In the genomic region with DNA sequence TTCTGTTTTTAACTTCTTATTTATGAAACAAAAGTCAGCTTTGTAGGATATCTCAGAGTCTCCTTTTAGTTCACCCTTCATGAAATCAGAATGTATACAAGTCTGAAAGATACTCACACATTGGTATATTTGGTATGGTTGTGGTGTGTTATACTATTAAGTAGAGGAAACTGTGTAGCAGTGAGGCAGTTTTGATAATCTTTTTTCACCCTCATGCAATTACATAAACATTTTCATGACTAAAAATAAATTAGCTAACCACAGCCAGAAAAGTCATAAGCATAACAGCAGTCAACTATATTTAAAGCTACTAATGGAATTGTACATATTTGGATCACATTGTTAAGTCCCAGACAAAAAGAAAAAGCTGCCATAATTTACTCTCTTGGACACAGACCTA, we compare ENCODE assay signal across 15 cellular contexts.
"Had no signal": no experiment of that assay in that cellular context is flagged by ENCODE, and none has a peak within 500 bp of the region (broad histone marks: within the 10 kb centered on the region; RNA-seq: fewer than 3 reads in every experiment).

No MANE protein-coding gene starts in this region.

- H3K4me1 ChIP-seq: transverse colon had no signal

- H3K4me3 ChIP-seq: adrenal gland, transverse colon, uterus had no signal

- H3K27ac Mint-ChIP-seq: activated naive CD4-positive, alpha-beta T cell treated with anti-CD3 and anti-CD28 coated beads, Interleukin-2, amount 50 U/mL, for 72 hours; natural killer cell; stimulated activated naive B cell treated with anti-CD40 and anti-IgM and Interleukin-4, amounts not matched to agents 10 μg/mL and 1 μg/mL and 100 μg/mL, for 72 hours had no signal

- H3K9me3 ChIP-seq: adrenal gland, transverse colon, uterus had no signal

- H3K9me3 Mint-ChIP-seq: activated naive CD4-positive, alpha-beta T cell treated with anti-CD3 and anti-CD28 coated beads, Interleukin-2, amount 50 U/mL, for 72 hours; natural killer cell; stimulated activated naive B cell treated with anti-CD40 and anti-IgM and Interleukin-4, amounts not matched to agents 10 μg/mL and 1 μg/mL and 100 μg/mL, for 72 hours had no signal

- H3K4me3 Mint-ChIP-seq: natural killer cell; stimulated activated naive B cell treated with anti-CD40 and anti-IgM and Interleukin-4, amounts not matched to agents 10 μg/mL and 1 μg/mL and 100 μg/mL, for 72 hours had no signal

- H3K4me1 Mint-ChIP-seq: natural killer cell had no signal

- H3K27ac ChIP-seq: adrenal gland, epithelial cell of prostate, transverse colon, WERI-Rb-1 had no signal

- H3K36me3 Mint-ChIP-seq: activated naive CD4-positive, alpha-beta T cell treated with anti-CD3 and anti-CD28 coated beads, Interleukin-2, amount 50 U/mL, for 72 hours; natural killer cell had no signal

- H3K36me3 ChIP-seq: adrenal gland, transverse colon, uterus had no signal

- ATAC-seq: activated naive CD4-positive, alpha-beta T cell treated with anti-CD3 and anti-CD28 coated beads, Interleukin-2, amount 50 U/mL, for 72 hours; natural killer cell; stimulated activated naive B cell treated with anti-CD40 and anti-IgM and Interleukin-4, amounts not matched to agents 10 μg/mL and 1 μg/mL and 100 μg/mL, for 72 hours had no signal

- H3K27me3 ChIP-seq: adrenal gland, transverse colon, uterus had no signal

- DNase-seq: activated CD4-positive, alpha-beta T cell treated with anti-CD3 and anti-CD28 coated beads for 1 hour; activated gamma-delta T cell; adrenal gland; dermis blood vessel endothelial cell; foreskin melanocyte; mesendoderm; natural killer cell; stimulated activated naive B cell treated with anti-CD40 and anti-IgM and Interleukin-4, amounts not matched to agents 10 μg/mL and 1 μg/mL and 100 μg/mL, for 72 hours; SW 1271; T-helper 2 cell; transverse colon; uterus; WERI-Rb-1 had no signal

- H3K27me3 Mint-ChIP-seq: stimulated activated naive B cell treated with anti-CD40 and anti-IgM and Interleukin-4, amounts not matched to agents 10 μg/mL and 1 μg/mL and 100 μg/mL, for 72 hours had no signal
